ENCODE assay signal across 9 cellular contexts in genomic region chr7:139118803-139119485, GRCh38. TPM values are rescaled to one million over a fixed set of nuclear protein-coding genes. Genes with fewer than 3 reads are reported as not detected.
DNase-seq lines count a peak whose midpoint lies in the region; ATAC-seq lines count a peak whose summit lies in the region.
"Had no signal": no experiment of that assay in that cellular context is flagged by ENCODE, and none has a peak within 500 bp of the region (broad histone marks: within the 10 kb centered on the region; RNA-seq: fewer than 3 reads in every experiment).

No MANE protein-coding gene starts in this region.

- POLR2A ChIA-PET in activated CD4-positive, alpha-beta T cell treated with anti-CD3 and anti-CD28 coated beads for 36 hours (lab: Charles Lee): interaction anchor here (1.0 to 2.3 kb wide), 3 partner anchors 14 to 24 kb away, joined by 3 to 8 read pairs (median 3); a partner anchor contains a TSS

- H3K4me3 Mint-ChIP-seq in activated CD4-positive, alpha-beta T cell treated with anti-CD3 and anti-CD28 coated beads for 36 hours: no peak overlapping the region
- H3K4me3 Mint-ChIP-seq in activated naive CD8-positive, alpha-beta T cell treated with anti-CD3 and anti-CD28 coated beads, Interleukin-2, amount 50 U/mL, for 24 hours: peak overlapping the region; percentile 67

- H3K36me3 Mint-ChIP-seq in activated CD4-positive, alpha-beta T cell treated with anti-CD3 and anti-CD28 coated beads for 36 hours (ENCODE audit: low read depth): no peaks in the 10 kb centered on the region
- no peaks in the 10 kb centered on the region for H3K36me3 Mint-ChIP-seq in activated naive CD8-positive, alpha-beta T cell treated with anti-CD3 and anti-CD28 coated beads, Interleukin-2, amount 50 U/mL, for 24 hours (ENCODE audit: low read depth)

- H3K9me3 ChIP-seq in thymus (ENCODE audit: control insufficient read depth): no peaks in the 10 kb centered on the region

- peak overlapping the region; percentile 4 for H3K27ac ChIP-seq in thymus (ENCODE audit: low read depth)

- intact Hi-C loops in activated CD4-positive, alpha-beta T cell treated with anti-CD3 and anti-CD28 coated beads for 36 hours (cut with DNase I, micrococcal nuclease): loop anchor here (1.0 to 10.0 kb wide), 2 partner anchors 10 to 566 kb away; partner anchors contain the start of gene ZC3HAV1 (in 1 of the 2)

- H3K4me3 ChIP-seq in thymus (ENCODE audit: low read length): no peak overlapping the region
- H3K4me3 ChIP-seq: lung had no signal

- WGBS in thymus: 83% methylated on average over 7 of the region's 7 CpGs

- no peaks in the 10 kb centered on the region for H3K27me3 ChIP-seq in thymus (ENCODE audit: control insufficient read depth, insufficient read depth)

- H3K4me1 ChIP-seq in thymus (ENCODE audit: control insufficient read depth, insufficient read depth, low read length): peaks cover 3% of the 10 kb centered on the region

- H3K27ac Mint-ChIP-seq in activated CD4-positive, alpha-beta T cell treated with anti-CD3 and anti-CD28 coated beads for 36 hours: peak overlapping the region; percentile 48
- H3K27ac Mint-ChIP-seq in activated naive CD8-positive, alpha-beta T cell treated with anti-CD3 and anti-CD28 coated beads, Interleukin-2, amount 50 U/mL, for 24 hours: peak overlapping the region; percentile 57

- H3K9me3 Mint-ChIP-seq in activated CD4-positive, alpha-beta T cell treated with anti-CD3 and anti-CD28 coated beads for 36 hours (ENCODE audit: low read depth): no peaks in the 10 kb centered on the region
- H3K9me3 Mint-ChIP-seq in activated naive CD8-positive, alpha-beta T cell treated with anti-CD3 and anti-CD28 coated beads, Interleukin-2, amount 50 U/mL, for 24 hours: no peaks in the 10 kb centered on the region

- ATAC-seq in activated CD4-positive, alpha-beta T cell treated with anti-CD3 and anti-CD28 coated beads for 36 hours: peak; percentile 59
- peak; percentile 77 for ATAC-seq in HG02642 (IDR thresholded peaks at IDR 0.05; ENCODE audit: poor library complexity, unreplicated experiment)
- ATAC-seq in activated naive CD8-positive, alpha-beta T cell treated with anti-CD3 and anti-CD28 coated beads, Interleukin-2, amount 50 U/mL, for 24 hours: peak; percentile 76

- H3K36me3 ChIP-seq in thymus (ENCODE audit: control insufficient read depth, insufficient read depth): no peaks in the 10 kb centered on the region

- no peaks in the 10 kb centered on the region for H3K27me3 Mint-ChIP-seq in activated CD4-positive, alpha-beta T cell treated with anti-CD3 and anti-CD28 coated beads for 36 hours
- no peaks in the 10 kb centered on the region for H3K27me3 Mint-ChIP-seq in activated naive CD8-positive, alpha-beta T cell treated with anti-CD3 and anti-CD28 coated beads, Interleukin-2, amount 50 U/mL, for 24 hours

- peak; percentile 58 for DNase-seq in activated CD4-positive, alpha-beta T cell treated with anti-CD3 and anti-CD28 coated beads for 36 hours
- DNase-seq in activated CD4-positive, alpha-beta T cell treated with anti-CD3 and anti-CD28 coated beads, Interleukin-2, amount 50 U/mL, for 4 hours: no peak
- DNase-seq in NCI-H2227 (lab: John Stamatoyannopoulos, UW; ENCODE audit: unreplicated experiment) (peak; percentile 29), HT-29 (ENCODE audit: low spot score) (no peak), C1 segment of cervical spinal cord (lab: John Stamatoyannopoulos, UW) (no peak)
- no peak for DNase-seq in activated naive CD8-positive, alpha-beta T cell treated with anti-CD3 and anti-CD28 coated beads, Interleukin-2, amount 50 U/mL, for 24 hours

- H3K4me1 Mint-ChIP-seq in activated CD4-positive, alpha-beta T cell treated with anti-CD3 and anti-CD28 coated beads for 36 hours: peaks cover 36% of the 10 kb centered on the region
- H3K4me1 Mint-ChIP-seq in activated naive CD8-positive, alpha-beta T cell treated with anti-CD3 and anti-CD28 coated beads, Interleukin-2, amount 50 U/mL, for 24 hours: peaks cover 31% of the 10 kb centered on the region

- CTCF ChIA-PET in activated CD4-positive, alpha-beta T cell treated with anti-CD3 and anti-CD28 coated beads for 36 hours (lab: Charles Lee): interaction anchor here (1.0 to 1.6 kb wide), 3 partner anchors 10 to 24 kb away, joined by 4 to 6 read pairs (median 4); no protein-coding TSS in a partner anchor

RNA-seq across cellular contexts. Expression of gene ZC3HAV1, which starts 9.4 kb away (rescaled TPM):
- total RNA-seq in activated CD4-positive, alpha-beta T cell treated with anti-CD3 and anti-CD28 coated beads for 36 hours: 100 to 1,000 TPM; 110 to 120 TPM
- 26.5 TPM for polyA plus RNA-seq in thymus
- total RNA-seq in HT-29 (2014; rRNA removed; shearing (Covaris generic)): 35.9 and 38.2 TPM in 2 replicates

Comparison
In these comparisons a context has a peak if more than half of its experiments do, and no peak if none do; other contexts are left out.
1. DNase-seq: peak in activated CD4-positive, alpha-beta T cell treated with anti-CD3 and anti-CD28 coated beads for 36 hours (single experiment) and NCI-H2227 (single experiment); none in activated CD4-positive, alpha-beta T cell treated with anti-CD3 and anti-CD28 coated beads, Interleukin-2, amount 50 U/mL, for 4 hours (0 of 2), activated naive CD8-positive, alpha-beta T cell treated with anti-CD3 and anti-CD28 coated beads, Interleukin-2, amount 50 U/mL, for 24 hours (single experiment), HT-29 (single experiment) and C1 segment of cervical spinal cord (0 of 14).
2. Peak in every context shown above with its lines, with median percentiles within 50 percentile points of each other: ATAC-seq.